20 cellular contexts compared by ENCODE assay signal in genomic region chr9:13491138-13491492, GRCh38.
DNase-seq lines count a peak whose midpoint lies in the region; ATAC-seq and TF ChIP-seq lines count a peak whose summit lies in the region.
"Had no signal": no experiment of that assay in that cellular context is flagged by ENCODE, and none has a peak within 500 bp of the region (broad histone marks: within the 10 kb centered on the region; RNA-seq: fewer than 3 reads in every experiment).

No MANE protein-coding gene starts in this region.

- H3K9me3 ChIP-seq in A673 (ENCODE audit: low read depth, low read length, poor library complexity, severe bottlenecking), result no peaks in the 10 kb centered on the region
- H3K9me3 ChIP-seq in HUES64 (ENCODE audit: insufficient read depth, low read depth, low read length), result no peaks in the 10 kb centered on the region
- H3K9me3 ChIP-seq in testis, result no peaks in the 10 kb centered on the region
- H3K9me3 ChIP-seq: A549 had no signal

- intact Hi-C loops in A673 (cut with micrococcal nuclease; ENCODE audit: unreplicated experiment), result no loop called here
- intact Hi-C loops in sciatic nerve (cut with DNase I), result no loop called here
- intact Hi-C loops in testis (cut with DNase I; ENCODE audit: low total_unique reads), result no loop called here

- H3K4me1 ChIP-seq in A673 (ENCODE audit: insufficient read depth, low read length, poor library complexity, severe bottlenecking) (no peaks in the 10 kb centered on the region), HUES64 (ENCODE audit: insufficient read depth, low read length) (peaks cover 48% of the 10 kb centered on the region), testis (no peaks in the 10 kb centered on the region)
- H3K4me1 ChIP-seq: A549 had no signal

- no TSS peak for BruUV-seq in A673 (replicated peaks; lab: Mats Ljungman, UMichigan)

- POLR2A ChIA-PET in A673 (lab: Charles Lee; ENCODE audit: low non-redundant PET), result no interaction called here

- no CpG with 5 or more reads among the region's 1 CpG for WGBS in HUES64
- 41 to 46% methylated on average over 1 of the region's 1 CpG for WGBS in testis, 2 donors

- H3K4me3 ChIP-seq in A673 (ENCODE audit: low read depth, low read length, poor library complexity, severe bottlenecking) (no peak overlapping the region), HUES64 (ENCODE audit: low read length) (peak overlapping the region; percentile 21; the same call in 1 of the 2 replicates), testis (no peak overlapping the region)
- H3K4me3 ChIP-seq: A549, GM23248 had no signal

- peak; percentile 4 for DNase-seq in A673 (ENCODE audit: low spot score)
- DNase-seq in fibroblast of gingiva (ENCODE audit: low read depth), result peak; percentile 51
- no peak for DNase-seq in sciatic nerve (ENCODE audit: low spot score)
- no peak for DNase-seq in testis
- DNase-seq in iPS-NIHi11 (ENCODE audit: low spot score), result no peak
- DNase-seq in ureter (ENCODE audit: low spot score), result no peak
- DNase-seq: C1 segment of cervical spinal cord, DND-41, GM23248, KG1, NCI-H1048, NCI-H146, NCI-H2081 treated with DMSO at 0.1 percent for 48 hours, NCI-H524, SHP77 had no signal

- ATAC-seq in sciatic nerve (peak; percentile 71), HG02642 (IDR thresholded peaks at IDR 0.05; ENCODE audit: poor library complexity, unreplicated experiment) (no peak)
- ATAC-seq: A549, HepG2, Panc1 had no signal

- no peak for TF ChIP-seq POLR2A in testis (IDR thresholded peaks at IDR 0.05)

- H3K27ac ChIP-seq in A673 (ENCODE audit: low read depth, low read length, poor library complexity, severe bottlenecking), result no peak overlapping the region
- peak overlapping the region; percentile 99 for H3K27ac ChIP-seq in HUES64 (ENCODE audit: low read depth, low read length)
- H3K27ac ChIP-seq in testis, result peak overlapping the region in 1 of 2 donors; percentile 14
- H3K27ac ChIP-seq: A549, GM23248 had no signal

- no peaks in the 10 kb centered on the region for H3K36me3 ChIP-seq in A673 (ENCODE audit: insufficient read depth, low read length, poor library complexity, severe bottlenecking)
- H3K36me3 ChIP-seq in HUES64 (ENCODE audit: insufficient read depth, low read length), result no peaks in the 10 kb centered on the region
- H3K36me3 ChIP-seq in testis (ENCODE audit: low read depth, missing control alignments), result no peaks in the 10 kb centered on the region

- peak overlapping the region; percentile 69 for H3K9ac ChIP-seq in HUES64 (ENCODE audit: low read depth, low read length)
- H3K9ac ChIP-seq: GM23248 had no signal

- CTCF ChIA-PET in A673 (lab: Charles Lee), result no interaction called here

- H3K27me3 ChIP-seq in A673 (replicated peaks; ENCODE audit: insufficient read depth, low read depth, low read length, poor library complexity), result peaks cover 19% of the 10 kb centered on the region
- no peaks in the 10 kb centered on the region for H3K27me3 ChIP-seq in HUES64 (ENCODE audit: insufficient read depth, low read length)
- H3K27me3 ChIP-seq in testis, result no peaks in the 10 kb centered on the region

- TF ChIP-seq CTCF in A673 (conservative IDR thresholded peaks at IDR 0.05; ENCODE audit: low read depth, low read length) (no peak), testis (IDR thresholded peaks at IDR 0.05) (no peak)

Comparison
In these comparisons a context has a peak if more than half of its experiments do, and no peak if none do; other contexts are left out.
1. DNase-seq: peak in A673 (single experiment) and fibroblast of gingiva (single experiment); none in sciatic nerve (single experiment), testis (single experiment), iPS-NIHi11 (single experiment) and ureter (single experiment).